In genomic region chr7:131002600-131002999, GRCh38 we compare ENCODE assay signal across 1 cellular context.
TF ChIP-seq lines count a peak whose summit lies in the region.

No MANE protein-coding gene starts in this region.

TF ChIP-seq in HepG2, 621 proteins besides CTCF, POLR2A, EP300 and RAD21 (continued from another document):
- no peak for TF ChIP-seq HMGXB4 (CRISPR knock-in tag; IDR thresholded peaks at IDR 0.05; ENCODE audit: borderline replicate concordance in 1 of 2, low read depth in 1 of 2)
- TF ChIP-seq CBX5 (CRISPR knock-in tag; IDR thresholded peaks at IDR 0.05; ENCODE audit: borderline replicate concordance), result no peak
- no peak for TF ChIP-seq KMT2B (CRISPR knock-in tag; IDR thresholded peaks at IDR 0.05)
- TF ChIP-seq ZNF597 (CRISPR knock-in tag; IDR thresholded peaks at IDR 0.05), result no peak
- TF ChIP-seq CERS6 (CRISPR knock-in tag; IDR thresholded peaks at IDR 0.05), result no peak
- no peak for TF ChIP-seq TERF1 (CRISPR knock-in tag; IDR thresholded peaks at IDR 0.05)
- TF ChIP-seq E2F1 (CRISPR knock-in tag; IDR thresholded peaks at IDR 0.05), result no peak
- TF ChIP-seq ERF (CRISPR knock-in tag; IDR thresholded peaks at IDR 0.05), result no peak
- peak; percentile 100 for TF ChIP-seq ZNF331 (CRISPR knock-in tag; IDR thresholded peaks at IDR 0.05)
- TF ChIP-seq MIXL1 (CRISPR knock-in tag; IDR thresholded peaks at IDR 0.05), result peak; percentile 85
- TF ChIP-seq CBX1 (IDR thresholded peaks at IDR 0.05; ENCODE audit: low read depth), result no peak
- TF ChIP-seq PREB (CRISPR knock-in tag; IDR thresholded peaks at IDR 0.05), result no peak
- no peak for TF ChIP-seq ATF1 (CRISPR knock-in tag; IDR thresholded peaks at IDR 0.05)
